In the genomic region with DNA sequence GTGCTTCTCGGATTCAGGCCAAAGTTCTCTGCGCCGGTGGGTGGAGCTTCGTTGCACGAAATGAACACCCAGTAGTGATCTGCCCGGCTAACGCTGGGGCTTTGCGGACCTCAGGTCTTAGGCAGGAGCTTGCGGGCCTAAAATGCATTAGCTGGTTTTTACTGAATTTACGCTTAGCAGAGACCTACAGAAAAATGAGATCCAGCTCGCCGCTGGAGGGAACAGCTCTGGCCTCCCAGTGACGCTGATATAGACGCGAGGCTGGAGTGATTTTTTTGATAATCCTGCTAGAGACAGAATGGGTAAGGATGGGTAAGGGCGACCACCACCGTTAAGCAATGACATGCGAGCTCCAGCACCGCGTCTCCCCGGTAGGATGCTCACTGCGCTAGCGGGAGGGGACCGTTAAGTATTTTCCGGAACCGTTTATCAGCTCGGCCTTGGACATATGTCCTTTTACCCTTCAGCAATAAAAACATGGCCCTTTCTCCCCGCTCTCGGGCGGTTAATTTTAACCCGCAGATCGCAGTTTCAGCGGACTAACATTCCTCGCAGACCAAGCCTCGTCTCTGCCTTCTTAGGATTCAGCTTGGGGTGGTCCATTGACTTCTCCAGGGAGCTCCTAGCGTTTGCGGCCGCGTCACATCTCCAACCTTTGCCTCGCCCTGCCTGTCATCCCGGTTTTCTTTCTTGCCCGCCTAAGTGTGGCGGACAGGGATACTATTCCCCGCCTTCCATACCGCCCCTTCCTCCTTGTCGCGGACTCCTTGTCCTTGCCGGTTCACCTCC, we compare ENCODE assay signal across 7 cellular contexts.
DNase-seq lines count a peak whose midpoint lies in the region; ATAC-seq and TF ChIP-seq lines count a peak whose summit lies in the region.

No MANE protein-coding gene starts in this region.

- H3K14ac ChIP-seq in trophoblast cell (ENCODE audit: low read length) = no peak overlapping the region

- H3K4me3 ChIP-seq in GM23248 (peak overlapping the region; percentile 64), RWPE2 (ENCODE audit: severe bottlenecking) (peak overlapping the region; percentile 29), trophoblast cell (ENCODE audit: low read depth, low read length) (peak overlapping the region; percentile 45)

- no peak overlapping the region for H3K18ac ChIP-seq in trophoblast cell (ENCODE audit: low read length)

- H3K9me3 ChIP-seq in GM23248 (ENCODE audit: low read depth) = no peaks in the 10 kb centered on the region
- no peaks in the 10 kb centered on the region for H3K9me3 ChIP-seq in RWPE2 (ENCODE audit: severe bottlenecking)
- no peaks in the 10 kb centered on the region for H3K9me3 ChIP-seq in trophoblast cell (ENCODE audit: insufficient read depth, low read depth, low read length)

- no peaks in the 10 kb centered on the region for H4K20me1 ChIP-seq in GM23248 (ENCODE audit: insufficient read depth)

- H3K79me2 ChIP-seq in GM23248 (ENCODE audit: insufficient read depth) = no peaks in the 10 kb centered on the region
- H3K79me2 ChIP-seq in trophoblast cell (ENCODE audit: control insufficient read depth, insufficient read depth, low read length, poor library complexity) = no peaks in the 10 kb centered on the region

- H3K9ac ChIP-seq in GM23248 = no peak overlapping the region
- no peak overlapping the region for H3K9ac ChIP-seq in trophoblast cell (ENCODE audit: low read length)

- no peak overlapping the region for H3K27ac ChIP-seq in GM23248
- no peak overlapping the region for H3K27ac ChIP-seq in RWPE2 (ENCODE audit: poor library complexity, severe bottlenecking)
- no peak overlapping the region for H3K27ac ChIP-seq in trophoblast cell (ENCODE audit: low read depth, low read length)

- ATAC-seq in RWPE2 (ENCODE audit: low read depth) (peak; percentile 70), GM19463 (IDR thresholded peaks at IDR 0.05; ENCODE audit: unreplicated experiment) (no peak)

- H3K36me3 ChIP-seq in GM23248 (ENCODE audit: low read depth) (no peaks in the 10 kb centered on the region), RWPE2 (ENCODE audit: low read depth) (no peaks in the 10 kb centered on the region), trophoblast cell (ENCODE audit: control insufficient read depth in 1 of 2, insufficient read depth in 2 of 2, low read length in 2 of 2) (no peaks in the 10 kb centered on the region)

- no peak overlapping the region for H2BK5ac ChIP-seq in trophoblast cell (ENCODE audit: low read depth, low read length, poor library complexity)

- DNase-seq in GM23248 (peak; percentile 36), RWPE2 (ENCODE audit: low spot score) (no peak), fibroblast of gingiva (ENCODE audit: low read depth) (peak; percentile 3), trophoblast cell (peak; percentile 35 to 60), NOMO-1 treated with dmso at 0.1 percent for 144 hours (lab: John Stamatoyannopoulos, UW; ENCODE audit: unreplicated experiment) (no peak), cortex of kidney (lab: John Stamatoyannopoulos, UW) (no peak)

- H2AFZ ChIP-seq in GM23248 (peak overlapping the region; percentile 76), trophoblast cell (ENCODE audit: insufficient read depth, low read length, poor library complexity) (peak overlapping the region; percentile 20)

- H3K79me1 ChIP-seq in trophoblast cell (ENCODE audit: low read length) = no peaks in the 10 kb centered on the region

- in situ Hi-C loops in GM23248 (cut with MboI) = no loop called here

- no peak overlapping the region for H2BK120ac ChIP-seq in trophoblast cell (ENCODE audit: insufficient read depth, low read length, poor library complexity)

- H3K23ac ChIP-seq in trophoblast cell (ENCODE audit: low read length) = no peak overlapping the region

- no peak overlapping the region for H3K4ac ChIP-seq in trophoblast cell (ENCODE audit: low read depth, low read length)

- no peak for TF ChIP-seq CTCF in RWPE2 (IDR thresholded peaks at IDR 0.05; ENCODE audit: poor library complexity, severe bottlenecking)

- no peak overlapping the region for H4K12ac ChIP-seq in trophoblast cell (ENCODE audit: low read depth, low read length)

- H3K4me2 ChIP-seq in GM23248 (ENCODE audit: unreplicated experiment) = peak overlapping the region; percentile 71
- peak overlapping the region; percentile 91 for H3K4me2 ChIP-seq in trophoblast cell (ENCODE audit: low read length)

- no peak overlapping the region for H4K91ac ChIP-seq in trophoblast cell (ENCODE audit: low read depth, low read length)

- H3K27me3 ChIP-seq in GM23248 (replicated peaks; ENCODE audit: insufficient read depth) (peaks cover 40% of the 10 kb centered on the region), RWPE2 (ENCODE audit: insufficient read depth, poor library complexity, severe bottlenecking) (peaks cover 10% of the 10 kb centered on the region), trophoblast cell (ENCODE audit: insufficient read depth, low read length) (peaks cover 5% of the 10 kb centered on the region)

- no peak overlapping the region for H2BK12ac ChIP-seq in trophoblast cell (ENCODE audit: low read length)

- H3K9me2 ChIP-seq in GM23248 (ENCODE audit: insufficient read depth) = no peaks in the 10 kb centered on the region

- H2AK5ac ChIP-seq in trophoblast cell (ENCODE audit: low read length) = no peak overlapping the region

- no peaks in the 10 kb centered on the region for H3K4me1 ChIP-seq in GM23248 (ENCODE audit: insufficient read depth)
- no peaks in the 10 kb centered on the region for H3K4me1 ChIP-seq in RWPE2 (ENCODE audit: insufficient read depth, poor library complexity, severe bottlenecking)
- H3K4me1 ChIP-seq in trophoblast cell (ENCODE audit: control insufficient read depth in 1 of 2, insufficient read depth in 2 of 2, low read length in 2 of 2) = peaks cover 4 to 7% of the 10 kb centered on the region in 2 experiments

- 1 to 2% methylated on average over 47 to 48 of the region's 48 CpGs for WGBS in GM23248 (ENCODE audit: low coverage in 1 of 2, low lambda C conversion rate in 2 of 2, missing lambda C conversion rate in 2 of 2), 2 experiments
- WGBS in trophoblast cell (ENCODE audit: extremely low coverage, insufficient coverage, insufficient read length) = no CpG with 5 or more reads among the region's 48 CpGs

- no peak overlapping the region for H4K8ac ChIP-seq in trophoblast cell (ENCODE audit: low read depth, low read length)

- no peaks in the 10 kb centered on the region for H3F3A ChIP-seq in GM23248 (ENCODE audit: insufficient read depth)

Comparison
In these comparisons a context has a peak if more than half of its experiments do, and no peak if none do; other contexts are left out.
1. DNase-seq: peak in GM23248 (single experiment), fibroblast of gingiva (single experiment) and trophoblast cell (2 of 2); none in RWPE2 (single experiment), NOMO-1 treated with dmso at 0.1 percent for 144 hours (single experiment) and cortex of kidney (single experiment).
2. Peak in every context shown above with its lines, with median percentiles within 50 percentile points of each other: H3K4me3 ChIP-seq.